In genomic region chr7:104123786-104124185, GRCh38 we compare ENCODE assay signal across 22 cellular contexts.
DNase-seq lines count a peak whose midpoint lies in the region; ATAC-seq, FAIRE-seq and TF ChIP-seq lines count a peak whose summit lies in the region.
"Had no signal": no experiment of that assay in that cellular context is flagged by ENCODE, and none has a peak within 500 bp of the region (broad histone marks: within the 10 kb centered on the region; RNA-seq: fewer than 3 reads in every experiment).

No MANE protein-coding gene starts in this region.

- no peak for ATAC-seq in HG03439 (IDR thresholded peaks at IDR 0.05; ENCODE audit: unreplicated experiment)
- ATAC-seq: stimulated activated naive CD8-positive, alpha-beta T cell treated with anti-CD3 and anti-CD28 coated beads, Interleukin-15, amount 100 ng/mL, for 72 hours; WTC11 had no signal

- no peak for TF ChIP-seq CTCF in AG09309 (IDR thresholded peaks at IDR 0.05; ENCODE audit: control insufficient read depth, insufficient read depth, low read depth, low read length, missing control alignments)
- TF ChIP-seq CTCF in bronchial epithelial cell (IDR thresholded peaks at IDR 0.05; ENCODE audit: insufficient read depth, low read length, severe bottlenecking): no peak

- H3K27ac ChIP-seq in substantia nigra (ENCODE audit: low read depth, low read length, poor library complexity, severe bottlenecking): no peak overlapping the region
- H3K27ac ChIP-seq: PC-9, sigmoid colon, upper lobe of left lung had no signal

- POLR2A ChIA-PET in HEK293T (lab: Yijun Ruan, JAX): no interaction called here

- FAIRE-seq in bronchial epithelial cell (lab: Jason Lieb, UNC): no peak
- FAIRE-seq: frontal cortex had no signal

- DNase-seq in AG09309 (ENCODE audit: low read depth) (peak; percentile 10), M059J (ENCODE audit: low read depth) (peak; percentile 83), bronchial epithelial cell (ENCODE audit: low read depth) (peak; percentile 61), islet precursor cell (peak; percentile 57), substantia nigra (lab: John Stamatoyannopoulos, UW) (no peak), HEK293T (ENCODE audit: extremely low spot score) (no peak), GM19240 (ENCODE audit: insufficient read length, low spot score) (no peak)
- DNase-seq: activated CD4-positive, alpha-beta T cell treated with anti-CD3 and anti-CD28 coated beads, Interleukin-2, amount 50 U/mL, for 48 hours; activated naive CD4-positive, alpha-beta T cell treated with Interleukin-2 at 50 U/mL for 16 hours; aorta; CD4-positive, alpha-beta memory T cell; DMS79; GOT3; NCI-H2171; NCI-H774; PC-9; sigmoid colon; stimulated activated naive CD8-positive, alpha-beta T cell treated with anti-CD3 and anti-CD28 coated beads, Interleukin-15, amount 100 ng/mL, for 72 hours; upper lobe of left lung had no signal

- no peaks in the 10 kb centered on the region for H3K36me3 ChIP-seq in bronchial epithelial cell (ENCODE audit: control insufficient read depth, insufficient read depth, low read length)

- CTCF ChIA-PET in HEK293T (lab: Yijun Ruan, JAX): no interaction called here

- no peaks in the 10 kb centered on the region for H3K27me3 ChIP-seq in bronchial epithelial cell (ENCODE audit: control insufficient read depth, insufficient read depth, low read length)
- H3K27me3 ChIP-seq: sigmoid colon, upper lobe of left lung had no signal

- H3K4me3 ChIP-seq in AG09309 (ENCODE audit: control insufficient read depth, low read depth, low read length) (no peak overlapping the region), bronchial epithelial cell (ENCODE audit: low read depth, low read length) (no peak overlapping the region)
- H3K4me3 ChIP-seq: PC-9, sigmoid colon, upper lobe of left lung had no signal

TF ChIP-seq in HEK293T, 16 proteins besides CTCF, POLR2A, EP300 and RAD21:
- TF ChIP-seq HDGF (IDR thresholded peaks at IDR 0.05; ENCODE audit: borderline replicate concordance) (no peak), NFRKB (IDR thresholded peaks at IDR 0.05) (no peak), CTBP1 (IDR thresholded peaks at IDR 0.05; ENCODE audit: borderline replicate concordance) (no peak), ELF4 (IDR thresholded peaks at IDR 0.05) (no peak), SUZ12 (IDR thresholded peaks at IDR 0.05) (no peak), TARDBP (IDR thresholded peaks at IDR 0.05) (no peak), L3MBTL2 (conservative IDR thresholded peaks at IDR 0.05) (no peak), FOXM1 (IDR thresholded peaks at IDR 0.05; ENCODE audit: borderline replicate concordance) (no peak), BHLHE40 (IDR thresholded peaks at IDR 0.05; ENCODE audit: borderline replicate concordance) (no peak), PKNOX1 (IDR thresholded peaks at IDR 0.05) (no peak)

Comparison
In these comparisons a context has a peak if more than half of its experiments do, and no peak if none do; other contexts are left out.
1. DNase-seq: peak in AG09309 (single experiment), M059J (single experiment), bronchial epithelial cell (single experiment) and islet precursor cell (single experiment); none in substantia nigra (0 of 49), HEK293T (single experiment) and GM19240 (single experiment).